8 cellular contexts compared by ENCODE assay signal in the genomic region with DNA sequence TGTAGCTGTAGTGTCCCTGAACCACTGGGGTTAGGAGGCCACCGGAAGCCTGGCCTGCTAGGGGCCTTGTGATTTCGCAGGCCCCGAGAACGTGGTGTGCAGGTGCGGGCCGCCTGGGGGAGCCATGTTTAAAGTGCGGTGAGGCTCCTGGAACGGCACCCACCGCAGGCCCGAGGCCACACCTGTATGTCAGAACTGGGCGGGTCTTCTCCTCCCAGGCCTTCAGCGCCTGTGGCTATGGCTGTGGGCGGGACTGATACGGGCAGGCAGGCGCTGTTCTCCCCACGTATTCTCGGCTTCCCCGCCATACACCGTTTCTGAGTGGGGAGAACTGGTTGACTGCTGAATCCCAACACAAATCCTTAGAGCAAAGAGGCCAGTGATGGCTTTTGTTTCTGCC.
A peak's percentile ranks its signal among the peaks of the same experiment; 100 is the strongest.
DNase-seq lines count a peak whose midpoint lies in the region; ATAC-seq, FAIRE-seq and TF ChIP-seq lines count a peak whose summit lies in the region.
"Had no signal": no experiment of that assay in that cellular context is flagged by ENCODE, and none has a peak within 500 bp of the region (broad histone marks: within the 10 kb centered on the region; RNA-seq: fewer than 3 reads in every experiment).

No MANE protein-coding gene starts in this region.

- peaks cover 5% of the 10 kb centered on the region for H3K36me3 ChIP-seq in mammary epithelial cell (ENCODE audit: insufficient read depth, low read length)

- no peak for TF ChIP-seq CTCF in WTC11 (IDR thresholded peaks at IDR 0.05)
- TF ChIP-seq CTCF in mammary epithelial cell (conservative IDR thresholded peaks at IDR 0.05 in 1 of 2, IDR thresholded peaks at IDR 0.05 in 1 of 2; ENCODE audit: extremely low read depth in 1 of 2, insufficient read depth in 1 of 2, low read depth in 1 of 2, low read length in 2 of 2) = no peak

- no peak overlapping the region for H3K4me3 ChIP-seq in mammary epithelial cell (replicated peaks in 1 of 3; ENCODE audit: insufficient read depth in 1 of 3, low read depth in 2 of 3, low read length in 3 of 3)

- H3K27me3 Mint-ChIP-seq in WTC11 (ENCODE audit: low read depth) = no peaks in the 10 kb centered on the region

- in situ Hi-C loops in mammary epithelial cell (cut with MboI; ENCODE audit: low sequenced_read_pairs in 2 of 2) = no loop called here

- peak; percentile 26 for DNase-seq in HTR-8/SVneo (ENCODE audit: insufficient read length, low spot score)
- DNase-seq in WTC11 (ENCODE audit: low spot score) = peak; percentile 71
- peak; percentile 50 for DNase-seq in ecto neural progenitor cell (ENCODE audit: low spot score)
- peak; percentile 29 to 41 (median 40) for DNase-seq in stimulated activated CD4-positive, alpha-beta T cell treated with anti-CD3 and anti-CD28 coated beads, TNF-alpha, amount 100 ng/mL, for 48 hours (ENCODE audit: low read depth in 3 of 3)
- DNase-seq in mammary epithelial cell = no peak
- DNase-seq in NCI-H1694 treated with DMSO at 0.1 percent for 48 hours (lab: John Stamatoyannopoulos, UW) = no peak
- no peak for DNase-seq in globus pallidus (ENCODE audit: low spot score)

- peaks cover 15% of the 10 kb centered on the region for H3K4me1 ChIP-seq in mammary epithelial cell (ENCODE audit: insufficient read depth, low read length)

- dilution Hi-C loops in mammary epithelial cell (cut with HindIII; ENCODE audit: low sequenced_read_pairs) = no loop called here

- CTCF ChIA-PET in WTC11 (lab: Charles Lee) = interaction anchor here (1.0 kb wide), 1 partner anchor 14 kb away, joined by 3 read pairs; no protein-coding TSS in a partner anchor
- CTCF ChIA-PET in mammary epithelial cell (lab: Charles Lee; ENCODE audit: low non-redundant PET) = no interaction called here

- POLR2A ChIA-PET in WTC11 (lab: Charles Lee) = no interaction called here

- H3K9me3 ChIP-seq in mammary epithelial cell (replicated peaks; ENCODE audit: insufficient read depth, low read length) = no peaks in the 10 kb centered on the region

- BruUV-seq in mammary epithelial cell (replicated peaks; lab: Mats Ljungman, UMichigan) = no TSS peak

- no peak overlapping the region for H3K4me2 ChIP-seq in mammary epithelial cell (ENCODE audit: insufficient read depth, low read depth, low read length)

- 77% methylated on average over 18 of the region's 19 CpGs for WGBS in mammary epithelial cell (ENCODE audit: low coverage, missing lambda C conversion rate)

- peaks cover 34% of the 10 kb centered on the region for H3K79me2 ChIP-seq in mammary epithelial cell (ENCODE audit: insufficient read depth, low read length)

- H3K27ac ChIP-seq in mammary epithelial cell (ENCODE audit: insufficient read depth, low read depth, low read length) = no peak overlapping the region

- no peaks in the 10 kb centered on the region for H4K20me1 ChIP-seq in mammary epithelial cell (ENCODE audit: insufficient read depth, low read length)

- H3K4me1 Mint-ChIP-seq in WTC11 = peaks cover 44% of the 10 kb centered on the region

- intact Hi-C loops in mammary epithelial cell (cut with micrococcal nuclease) = no loop called here

- peak; percentile 76 for ATAC-seq in WTC11

- H3K4me3 Mint-ChIP-seq in WTC11 = no peak overlapping the region

- peak overlapping the region; percentile 60 for H3K27ac Mint-ChIP-seq in WTC11

- no peaks in the 10 kb centered on the region for H3K27me3 ChIP-seq in mammary epithelial cell (ENCODE audit: insufficient read depth, low read length)

- no peak overlapping the region for H3K9ac ChIP-seq in mammary epithelial cell (ENCODE audit: insufficient read depth, low read length)

- no peak for FAIRE-seq in HTR-8/SVneo (lab: Jason Lieb, UNC)

- peaks cover 49% of the 10 kb centered on the region for H3K36me3 Mint-ChIP-seq in WTC11

- no peak overlapping the region for H2AFZ ChIP-seq in mammary epithelial cell (ENCODE audit: low read depth, low read length)

- H3K9me3 Mint-ChIP-seq in WTC11 = no peaks in the 10 kb centered on the region
- H3K9me3 Mint-ChIP-seq: immature natural killer cell had no signal

TF ChIP-seq in WTC11, 78 proteins besides CTCF, POLR2A, EP300 and RAD21 (continues in another document):
- TF ChIP-seq FOXP1 (CRISPR knock-in tag; IDR thresholded peaks at IDR 0.05; ENCODE audit: borderline replicate concordance) (no peak), ZNF396 (CRISPR knock-in tag; IDR thresholded peaks at IDR 0.05; ENCODE audit: borderline replicate concordance) (no peak), ZNF512 (CRISPR knock-in tag; IDR thresholded peaks at IDR 0.05; ENCODE audit: borderline replicate concordance) (no peak), TP53 (CRISPR knock-in tag; IDR thresholded peaks at IDR 0.05) (no peak), NR1H2 (CRISPR knock-in tag; IDR thresholded peaks at IDR 0.05) (no peak), ATF1 (CRISPR knock-in tag; IDR thresholded peaks at IDR 0.05) (no peak), ZNF416 (CRISPR knock-in tag; IDR thresholded peaks at IDR 0.05) (no peak), NR3C1 (CRISPR knock-in tag; conservative IDR thresholded peaks at IDR 0.05; ENCODE audit: low read depth) (no peak), NR2C2 (CRISPR knock-in tag; IDR thresholded peaks at IDR 0.05) (no peak)
- TF ChIP-seq, protein P1, sequence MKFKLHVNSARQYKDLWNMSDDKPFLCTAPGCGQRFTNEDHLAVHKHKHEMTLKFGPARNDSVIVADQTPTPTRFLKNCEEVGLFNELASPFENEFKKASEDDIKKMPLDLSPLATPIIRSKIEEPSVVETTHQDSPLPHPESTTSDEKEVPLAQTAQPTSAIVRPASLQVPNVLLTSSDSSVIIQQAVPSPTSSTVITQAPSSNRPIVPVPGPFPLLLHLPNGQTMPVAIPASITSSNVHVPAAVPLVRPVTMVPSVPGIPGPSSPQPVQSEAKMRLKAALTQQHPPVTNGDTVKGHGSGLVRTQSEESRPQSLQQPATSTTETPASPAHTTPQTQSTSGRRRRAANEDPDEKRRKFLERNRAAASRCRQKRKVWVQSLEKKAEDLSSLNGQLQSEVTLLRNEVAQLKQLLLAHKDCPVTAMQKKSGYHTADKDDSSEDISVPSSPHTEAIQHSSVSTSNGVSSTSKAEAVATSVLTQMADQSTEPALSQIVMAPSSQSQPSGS (CRISPR knock-in tag; IDR thresholded peaks at IDR 0.05; ENCODE audit: borderline replicate concordance, low read depth) = no peak
- TF ChIP-seq, protein P2, sequence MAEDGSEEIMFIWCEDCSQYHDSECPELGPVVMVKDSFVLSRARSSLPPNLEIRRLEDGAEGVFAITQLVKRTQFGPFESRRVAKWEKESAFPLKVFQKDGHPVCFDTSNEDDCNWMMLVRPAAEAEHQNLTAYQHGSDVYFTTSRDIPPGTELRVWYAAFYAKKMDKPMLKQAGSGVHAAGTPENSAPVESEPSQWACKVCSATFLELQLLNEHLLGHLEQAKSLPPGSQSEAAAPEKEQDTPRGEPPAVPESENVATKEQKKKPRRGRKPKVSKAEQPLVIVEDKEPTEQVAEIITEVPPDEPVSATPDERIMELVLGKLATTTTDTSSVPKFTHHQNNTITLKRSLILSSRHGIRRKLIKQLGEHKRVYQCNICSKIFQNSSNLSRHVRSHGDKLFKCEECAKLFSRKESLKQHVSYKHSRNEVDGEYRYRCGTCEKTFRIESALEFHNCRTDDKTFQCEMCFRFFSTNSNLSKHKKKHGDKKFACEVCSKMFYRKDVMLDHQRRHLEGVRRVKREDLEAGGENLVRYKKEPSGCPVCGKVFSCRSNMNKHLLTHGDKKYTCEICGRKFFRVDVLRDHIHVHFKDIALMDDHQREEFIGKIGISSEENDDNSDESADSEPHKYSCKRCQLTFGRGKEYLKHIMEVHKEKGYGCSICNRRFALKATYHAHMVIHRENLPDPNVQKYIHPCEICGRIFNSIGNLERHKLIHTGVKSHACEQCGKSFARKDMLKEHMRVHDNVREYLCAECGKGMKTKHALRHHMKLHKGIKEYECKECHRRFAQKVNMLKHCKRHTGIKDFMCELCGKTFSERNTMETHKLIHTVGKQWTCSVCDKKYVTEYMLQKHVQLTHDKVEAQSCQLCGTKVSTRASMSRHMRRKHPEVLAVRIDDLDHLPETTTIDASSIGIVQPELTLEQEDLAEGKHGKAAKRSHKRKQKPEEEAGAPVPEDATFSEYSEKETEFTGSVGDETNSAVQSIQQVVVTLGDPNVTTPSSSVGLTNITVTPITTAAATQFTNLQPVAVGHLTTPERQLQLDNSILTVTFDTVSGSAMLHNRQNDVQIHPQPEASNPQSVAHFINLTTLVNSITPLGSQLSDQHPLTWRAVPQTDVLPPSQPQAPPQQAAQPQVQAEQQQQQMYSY (CRISPR knock-in tag; IDR thresholded peaks at IDR 0.05) = peak; percentile 82
- TF ChIP-seq, protein P3, sequence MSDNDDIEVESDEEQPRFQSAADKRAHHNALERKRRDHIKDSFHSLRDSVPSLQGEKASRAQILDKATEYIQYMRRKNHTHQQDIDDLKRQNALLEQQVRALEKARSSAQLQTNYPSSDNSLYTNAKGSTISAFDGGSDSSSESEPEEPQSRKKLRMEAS (CRISPR knock-in tag; IDR thresholded peaks at IDR 0.05) = peak; percentile 39; the same call in 1 of the 2 replicates
- TF ChIP-seq, protein P4, sequence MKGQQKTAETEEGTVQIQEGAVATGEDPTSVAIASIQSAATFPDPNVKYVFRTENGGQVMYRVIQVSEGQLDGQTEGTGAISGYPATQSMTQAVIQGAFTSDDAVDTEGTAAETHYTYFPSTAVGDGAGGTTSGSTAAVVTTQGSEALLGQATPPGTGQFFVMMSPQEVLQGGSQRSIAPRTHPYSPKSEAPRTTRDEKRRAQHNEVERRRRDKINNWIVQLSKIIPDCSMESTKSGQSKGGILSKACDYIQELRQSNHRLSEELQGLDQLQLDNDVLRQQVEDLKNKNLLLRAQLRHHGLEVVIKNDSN (CRISPR knock-in tag; IDR thresholded peaks at IDR 0.05) = no peak

Comparison
In these comparisons a context has a peak if more than half of its experiments do, and no peak if none do; other contexts are left out.
1. DNase-seq: peak in HTR-8/SVneo (single experiment), WTC11 (single experiment), ecto neural progenitor cell (single experiment) and stimulated activated CD4-positive, alpha-beta T cell treated with anti-CD3 and anti-CD28 coated beads, TNF-alpha, amount 100 ng/mL, for 48 hours (3 of 3); none in mammary epithelial cell (single experiment), NCI-H1694 treated with DMSO at 0.1 percent for 48 hours (single experiment) and globus pallidus (single experiment).